Comparison of ENCODE assay signal across 8 cellular contexts in the genomic region with DNA sequence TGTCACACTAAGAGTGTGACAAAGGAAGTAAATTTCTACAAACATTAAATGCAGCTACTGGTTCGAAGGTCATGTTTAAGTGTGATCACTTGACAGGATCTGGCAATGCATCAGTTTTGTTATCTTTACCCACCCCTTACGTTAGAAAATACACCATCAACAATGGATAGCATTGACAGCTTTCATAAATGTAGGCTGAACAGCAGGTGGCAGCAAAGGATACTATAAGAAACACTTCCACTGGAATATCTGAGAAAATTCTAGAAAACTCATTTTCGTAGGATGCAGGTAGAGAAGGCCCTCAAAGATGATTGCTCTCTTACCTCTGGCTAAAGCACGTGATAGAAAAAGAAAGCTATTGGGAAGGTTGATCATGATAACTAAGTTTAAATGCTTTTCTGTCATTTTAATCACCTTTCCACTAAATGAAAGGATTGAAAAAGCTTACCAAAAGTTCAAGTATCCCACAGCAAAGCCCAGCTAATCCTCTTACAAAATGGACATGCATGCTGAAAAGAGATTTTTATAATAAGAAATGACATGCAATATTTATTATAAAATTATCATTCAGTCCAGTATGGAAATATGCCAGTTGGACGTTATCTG.
DNase-seq lines count a peak whose midpoint lies in the region; ATAC-seq and TF ChIP-seq lines count a peak whose summit lies in the region.

No MANE protein-coding gene starts in this region.

- no peaks in the 10 kb centered on the region for H4K20me1 ChIP-seq in GM23338 (replicated peaks; ENCODE audit: insufficient read depth)

- peaks cover 12% of the 10 kb centered on the region for H3K27me3 Mint-ChIP-seq in GM23338 (ENCODE audit: insufficient read depth, low read depth, poor library complexity)

- H3K27me3 ChIP-seq in GM23338 (ENCODE audit: insufficient read depth): peaks cover 14% of the 10 kb centered on the region
- H3K27me3 ChIP-seq in effector memory CD4-positive, alpha-beta T cell (replicated peaks; ENCODE audit: control insufficient read depth, insufficient read depth, low read length, poor library complexity, severe bottlenecking): peaks cover 12% of the 10 kb centered on the region

- H2AFZ ChIP-seq in GM23338: no peak overlapping the region

- H3K9me2 ChIP-seq in GM23338 (ENCODE audit: insufficient read depth): no peaks in the 10 kb centered on the region

- H3K36me3 Mint-ChIP-seq in GM23338 (ENCODE audit: low read depth): no peaks in the 10 kb centered on the region

- H3K36me3 ChIP-seq in GM23338 (ENCODE audit: insufficient read depth): no peaks in the 10 kb centered on the region
- H3K36me3 ChIP-seq in effector memory CD4-positive, alpha-beta T cell (ENCODE audit: control insufficient read depth, insufficient read depth, low read length): no peaks in the 10 kb centered on the region

- H3K27ac Mint-ChIP-seq in GM23338: no peak overlapping the region

- no peak overlapping the region for H3K4me3 Mint-ChIP-seq in GM23338

- no peaks in the 10 kb centered on the region; the same call in 2 of the 3 replicates for H3K4me1 Mint-ChIP-seq in GM23338

- H3K4me2 ChIP-seq in GM23338: no peak overlapping the region

- H3K4me1 ChIP-seq in GM23338 (ENCODE audit: insufficient read depth): peaks cover 5% of the 10 kb centered on the region
- H3K4me1 ChIP-seq in effector memory CD4-positive, alpha-beta T cell (ENCODE audit: control insufficient read depth, insufficient read depth, low read length, poor library complexity, severe bottlenecking): peaks cover 13% of the 10 kb centered on the region

- intact Hi-C loops in posterior vena cava (cut with DNase I): no loop called here

- peak; percentile 38 for DNase-seq in DMS79 treated with DMSO at 0.1 percent for 48 hours (lab: John Stamatoyannopoulos, UW)
- DNase-seq in GM23338 (ENCODE audit: low spot score): peak; percentile 74
- DNase-seq in NCI-H226: peak; percentile 7
- peak; percentile 41 to 61 for DNase-seq in cardiac fibroblast (ENCODE audit: low read depth in 2 of 2)
- DNase-seq in midbrain (lab: John Stamatoyannopoulos, UW): peak; percentile 50
- no peak for DNase-seq in effector memory CD4-positive, alpha-beta T cell
- DNase-seq in posterior vena cava (ENCODE audit: low spot score): no peak
- DNase-seq in effector CD8-positive, alpha-beta T cell (lab: John Stamatoyannopoulos, UW): no peak

- H3K79me2 ChIP-seq in GM23338 (replicated peaks; ENCODE audit: insufficient read depth): no peaks in the 10 kb centered on the region

- H3K9me3 ChIP-seq in effector memory CD4-positive, alpha-beta T cell (ENCODE audit: control insufficient read depth, low read length): no peaks in the 10 kb centered on the region

- TF ChIP-seq CTCF in GM23338 (conservative IDR thresholded peaks at IDR 0.05; ENCODE audit: low read depth in 2 of 2): peak; percentile 63 to 71
- TF ChIP-seq CTCF in cardiac fibroblast (IDR thresholded peaks at IDR 0.05; ENCODE audit: low read depth, low read length): peak; percentile 55

- H3K9me3 Mint-ChIP-seq in GM23338: no peaks in the 10 kb centered on the region

- H3K4me3 ChIP-seq in GM23338: no peak overlapping the region
- no peak overlapping the region for H3K4me3 ChIP-seq in cardiac fibroblast (replicated peaks in 1 of 2; ENCODE audit: low read depth in 2 of 2, low read length in 2 of 2)
- H3K4me3 ChIP-seq in effector memory CD4-positive, alpha-beta T cell (ENCODE audit: insufficient read depth, low read depth, low read length, poor library complexity, severe bottlenecking): no peak overlapping the region

- H3K27ac ChIP-seq in GM23338 (ENCODE audit: low read depth): no peak overlapping the region
- no peak overlapping the region for H3K27ac ChIP-seq in effector memory CD4-positive, alpha-beta T cell (ENCODE audit: insufficient read depth, low read length, poor library complexity, severe bottlenecking)

- H3F3A ChIP-seq in GM23338 (replicated peaks; ENCODE audit: low read depth): no peaks in the 10 kb centered on the region; the same call in 1 of the 2 replicates

- no peak for ATAC-seq in GM23338

TF ChIP-seq in GM23338, 12 proteins besides CTCF, POLR2A, EP300 and RAD21 (continues in another document):
- no peak for TF ChIP-seq STAT1 (IDR thresholded peaks at IDR 0.05; ENCODE audit: unreplicated experiment)
- TF ChIP-seq, protein P1, sequence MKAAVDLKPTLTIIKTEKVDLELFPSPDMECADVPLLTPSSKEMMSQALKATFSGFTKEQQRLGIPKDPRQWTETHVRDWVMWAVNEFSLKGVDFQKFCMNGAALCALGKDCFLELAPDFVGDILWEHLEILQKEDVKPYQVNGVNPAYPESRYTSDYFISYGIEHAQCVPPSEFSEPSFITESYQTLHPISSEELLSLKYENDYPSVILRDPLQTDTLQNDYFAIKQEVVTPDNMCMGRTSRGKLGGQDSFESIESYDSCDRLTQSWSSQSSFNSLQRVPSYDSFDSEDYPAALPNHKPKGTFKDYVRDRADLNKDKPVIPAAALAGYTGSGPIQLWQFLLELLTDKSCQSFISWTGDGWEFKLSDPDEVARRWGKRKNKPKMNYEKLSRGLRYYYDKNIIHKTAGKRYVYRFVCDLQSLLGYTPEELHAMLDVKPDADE (IDR thresholded peaks at IDR 0.05): no peak
- no peak for TF ChIP-seq EZH2 (IDR thresholded peaks at IDR 0.05; ENCODE audit: low read depth, unreplicated experiment)
- no peak for TF ChIP-seq POLR2AphosphoS5 (IDR thresholded peaks at IDR 0.05; ENCODE audit: low read depth)
- TF ChIP-seq ZNF331 (CRISPR knock-in tag; IDR thresholded peaks at IDR 0.05; ENCODE audit: low read depth): no peak
- no peak for TF ChIP-seq CREB1 (CRISPR knock-in tag; IDR thresholded peaks at IDR 0.05; ENCODE audit: low read depth)
- TF ChIP-seq JUNB (IDR thresholded peaks at IDR 0.05; ENCODE audit: unreplicated experiment): no peak
- TF ChIP-seq, protein P2, sequence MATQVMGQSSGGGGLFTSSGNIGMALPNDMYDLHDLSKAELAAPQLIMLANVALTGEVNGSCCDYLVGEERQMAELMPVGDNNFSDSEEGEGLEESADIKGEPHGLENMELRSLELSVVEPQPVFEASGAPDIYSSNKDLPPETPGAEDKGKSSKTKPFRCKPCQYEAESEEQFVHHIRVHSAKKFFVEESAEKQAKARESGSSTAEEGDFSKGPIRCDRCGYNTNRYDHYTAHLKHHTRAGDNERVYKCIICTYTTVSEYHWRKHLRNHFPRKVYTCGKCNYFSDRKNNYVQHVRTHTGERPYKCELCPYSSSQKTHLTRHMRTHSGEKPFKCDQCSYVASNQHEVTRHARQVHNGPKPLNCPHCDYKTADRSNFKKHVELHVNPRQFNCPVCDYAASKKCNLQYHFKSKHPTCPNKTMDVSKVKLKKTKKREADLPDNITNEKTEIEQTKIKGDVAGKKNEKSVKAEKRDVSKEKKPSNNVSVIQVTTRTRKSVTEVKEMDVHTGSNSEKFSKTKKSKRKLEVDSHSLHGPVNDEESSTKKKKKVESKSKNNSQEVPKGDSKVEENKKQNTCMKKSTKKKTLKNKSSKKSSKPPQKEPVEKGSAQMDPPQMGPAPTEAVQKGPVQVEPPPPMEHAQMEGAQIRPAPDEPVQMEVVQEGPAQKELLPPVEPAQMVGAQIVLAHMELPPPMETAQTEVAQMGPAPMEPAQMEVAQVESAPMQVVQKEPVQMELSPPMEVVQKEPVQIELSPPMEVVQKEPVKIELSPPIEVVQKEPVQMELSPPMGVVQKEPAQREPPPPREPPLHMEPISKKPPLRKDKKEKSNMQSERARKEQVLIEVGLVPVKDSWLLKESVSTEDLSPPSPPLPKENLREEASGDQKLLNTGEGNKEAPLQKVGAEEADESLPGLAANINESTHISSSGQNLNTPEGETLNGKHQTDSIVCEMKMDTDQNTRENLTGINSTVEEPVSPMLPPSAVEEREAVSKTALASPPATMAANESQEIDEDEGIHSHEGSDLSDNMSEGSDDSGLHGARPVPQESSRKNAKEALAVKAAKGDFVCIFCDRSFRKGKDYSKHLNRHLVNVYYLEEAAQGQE (IDR thresholded peaks at IDR 0.05; ENCODE audit: unreplicated experiment): no peak
- no peak for TF ChIP-seq EZH2phosphoT487 (IDR thresholded peaks at IDR 0.05; ENCODE audit: unreplicated experiment)
- no peak for TF ChIP-seq ZNF114 (CRISPR knock-in tag; IDR thresholded peaks at IDR 0.05)

Comparison
In these comparisons a context has a peak if more than half of its experiments do, and no peak if none do; other contexts are left out.
1. DNase-seq: peak in DMS79 treated with DMSO at 0.1 percent for 48 hours (single experiment), GM23338 (single experiment), NCI-H226 (single experiment), cardiac fibroblast (2 of 2) and midbrain (single experiment); none in effector memory CD4-positive, alpha-beta T cell (0 of 3), posterior vena cava (single experiment) and effector CD8-positive, alpha-beta T cell (single experiment).